Comparison of ENCODE assay signal across 8 cellular contexts in genomic region chr1:159008744-159009188, GRCh38. TPM values are rescaled to one million over a fixed set of nuclear protein-coding genes. Genes with fewer than 3 reads are reported as not detected.
A peak's percentile ranks its signal among the peaks of the same experiment; 100 is the strongest.
DNase-seq lines count a peak whose midpoint lies in the region; ATAC-seq and TF ChIP-seq lines count a peak whose summit lies in the region.

No MANE protein-coding gene starts in this region.

- CTCF ChIA-PET in A673 (lab: Charles Lee), result interaction anchor here (1.0 kb wide), 1 partner anchor 9 kb away, joined by 3 read pairs; no protein-coding TSS in a partner anchor

- H2AFZ ChIP-seq in neuronal stem cell (ENCODE audit: low read length), result peak overlapping the region; percentile 82

- no peaks in the 10 kb centered on the region for H3K79me1 ChIP-seq in neuronal stem cell (ENCODE audit: low read depth, low read length)

- ATAC-seq in GM18520 (IDR thresholded peaks at IDR 0.05; ENCODE audit: unreplicated experiment) (peak; percentile 75), HG02798 (IDR thresholded peaks at IDR 0.05; ENCODE audit: poor library complexity, unreplicated experiment) (peak; percentile 72)

- H3K4me1 ChIP-seq in neuronal stem cell (ENCODE audit: control insufficient read depth in 2 of 2, insufficient read depth in 1 of 2, low read depth in 1 of 2, low read length in 2 of 2) (peaks cover 10 to 12% of the 10 kb centered on the region in 2 donors), A673 (ENCODE audit: insufficient read depth, low read length, poor library complexity, severe bottlenecking) (peaks cover 28% of the 10 kb centered on the region)

- H3K4ac ChIP-seq in neuronal stem cell (ENCODE audit: low read length), result no peak overlapping the region

- no peak overlapping the region for H4K8ac ChIP-seq in neuronal stem cell (ENCODE audit: low read depth, low read length)

- no peak for TF ChIP-seq CTCF in A673 (conservative IDR thresholded peaks at IDR 0.05; ENCODE audit: low read depth, low read length)

- no peak overlapping the region for H3K4me2 ChIP-seq in neuronal stem cell (ENCODE audit: insufficient read depth, low read length, poor library complexity, severe bottlenecking)

- H3K9me3 ChIP-seq in neuronal stem cell (replicated peaks in 1 of 2; ENCODE audit: control insufficient read depth in 2 of 2, insufficient read depth in 1 of 2, low read depth in 1 of 2, low read length in 2 of 2) (no peaks in the 10 kb centered on the region), A673 (ENCODE audit: low read depth, low read length, poor library complexity, severe bottlenecking) (no peaks in the 10 kb centered on the region)

- intact Hi-C loops in head of caudate nucleus (cut with DNase I) (no loop called here), A673 (cut with micrococcal nuclease; ENCODE audit: unreplicated experiment) (loop anchor here (10.0 kb wide), 2 partner anchors 824 to 1044 kb away; partner anchors contain the start of gene CD1D)

- H3K23ac ChIP-seq in neuronal stem cell (ENCODE audit: low read depth, low read length, poor library complexity), result no peak overlapping the region

- H3K14ac ChIP-seq in neuronal stem cell (ENCODE audit: low read length), result no peak overlapping the region

- no peak overlapping the region for H2BK5ac ChIP-seq in neuronal stem cell (ENCODE audit: low read length)

- H2BK15ac ChIP-seq in neuronal stem cell (ENCODE audit: low read length), result no peak overlapping the region

- POLR2A ChIA-PET in A673 (lab: Charles Lee; ENCODE audit: low non-redundant PET), result no interaction called here

- H3K4me3 ChIP-seq in neuronal stem cell (ENCODE audit: low read length in 2 of 2), result no peak overlapping the region
- H3K4me3 ChIP-seq in A673 (ENCODE audit: low read depth, low read length, poor library complexity, severe bottlenecking), result no peak overlapping the region

- WGBS in neuronal stem cell (ENCODE audit: extremely low coverage in 2 of 2, insufficient read length in 2 of 2, insufficient replicate concordance in 1 of 2), 2 donors, result no CpG with 5 or more reads among the region's 4 CpGs

- H3K36me3 ChIP-seq in neuronal stem cell (replicated peaks in 1 of 2; ENCODE audit: control insufficient read depth in 2 of 2, insufficient read depth in 2 of 2, low read length in 2 of 2), result no peaks in the 10 kb centered on the region
- no peaks in the 10 kb centered on the region for H3K36me3 ChIP-seq in A673 (ENCODE audit: insufficient read depth, low read length, poor library complexity, severe bottlenecking)

- no peak overlapping the region for H2AK5ac ChIP-seq in neuronal stem cell (ENCODE audit: low read depth, low read length)

- H3K18ac ChIP-seq in neuronal stem cell (ENCODE audit: low read length), result no peak overlapping the region

- H3K27me3 ChIP-seq in neuronal stem cell (ENCODE audit: control insufficient read depth in 3 of 3, insufficient read depth in 3 of 3, low read depth in 1 of 3, low read length in 3 of 3) (no peaks in the 10 kb centered on the region), A673 (replicated peaks; ENCODE audit: insufficient read depth, low read depth, low read length, poor library complexity) (no peaks in the 10 kb centered on the region)

- H4K91ac ChIP-seq in neuronal stem cell (ENCODE audit: low read depth, low read length, poor library complexity), result no peak overlapping the region

- no peak overlapping the region for H3K9ac ChIP-seq in neuronal stem cell (ENCODE audit: low read depth, low read length, poor library complexity)

- no TSS peak for BruUV-seq in A673 (replicated peaks; lab: Mats Ljungman, UMichigan)

- H3K27ac ChIP-seq in neuronal stem cell (replicated peaks; ENCODE audit: low read length) (no peak overlapping the region), A673 (ENCODE audit: low read depth, low read length, poor library complexity, severe bottlenecking) (no peak overlapping the region)

- no peak overlapping the region for H2BK120ac ChIP-seq in neuronal stem cell (ENCODE audit: low read depth, low read length)

- peak; percentile 72 for DNase-seq in RPMI7951 (ENCODE audit: low read depth)
- DNase-seq in amniotic epithelial cell (ENCODE audit: low read depth), result peak; percentile 65
- DNase-seq in neuronal stem cell (ENCODE audit: low spot score), result no peak
- no peak for DNase-seq in SHP77 treated with DMSO at 0.1 percent for 48 hours (lab: John Stamatoyannopoulos, UW)
- no peak for DNase-seq in head of caudate nucleus
- DNase-seq in A673 (ENCODE audit: low spot score), result no peak

- no peak overlapping the region for H2BK12ac ChIP-seq in neuronal stem cell (ENCODE audit: low read length)

RNA-seq across cellular contexts. Expression of gene IFI16, which starts 0.9 kb away (rescaled TPM):
- total RNA-seq in RPMI7951 (2014; rRNA removed; shearing (Covaris generic)), result 40.9 and 55.9 TPM in 2 replicates
- polyA plus RNA-seq in neuronal stem cell (2013, experiment 1 of 2), result 7.6 TPM
- polyA plus RNA-seq in neuronal stem cell (2013, experiment 2 of 2), result 8.2 TPM
- total RNA-seq in A673 (2021), result 68.1 and 87.4 TPM in 2 replicates

Comparison
In these comparisons a context has a peak if more than half of its experiments do, and no peak if none do; other contexts are left out.
1. DNase-seq: peak in RPMI7951 (single experiment) and amniotic epithelial cell (single experiment); none in neuronal stem cell (single experiment), SHP77 treated with DMSO at 0.1 percent for 48 hours (single experiment), head of caudate nucleus (0 of 42) and A673 (single experiment).